ENCODE assay signal across 14 cellular contexts in genomic region chr1:182752077-182752826, GRCh38. TPM values are rescaled to one million over a fixed set of nuclear protein-coding genes. Genes with fewer than 3 reads are reported as not detected.
DNase-seq lines count a peak whose midpoint lies in the region; ATAC-seq, FAIRE-seq and TF ChIP-seq lines count a peak whose summit lies in the region.
"Had no signal": no experiment of that assay in that cellular context is flagged by ENCODE, and none has a peak within 500 bp of the region (broad histone marks: within the 10 kb centered on the region; RNA-seq: fewer than 3 reads in every experiment).

No MANE protein-coding gene starts in this region.

- no peak for ATAC-seq in left colon
- ATAC-seq in HG03159 (IDR thresholded peaks at IDR 0.05; ENCODE audit: unreplicated experiment), result no peak
- ATAC-seq: K562, lower lobe of right lung had no signal

- DNase-seq in A172 (ENCODE audit: low spot score) (peak; percentile 92), H54 (ENCODE audit: insufficient read length, low spot score) (peak; percentile 16), fibroblast of mammary gland (ENCODE audit: low read depth) (peak; percentile 61), middle frontal gyrus (ENCODE audit: extremely low spot score, low spot score) (peak; percentile 7), left colon (no peak), NCI-H526 (lab: John Stamatoyannopoulos, UW) (no peak), SHP77 treated with DMSO at 0.1 percent for 48 hours (lab: John Stamatoyannopoulos, UW) (no peak)
- DNase-seq: activated CD4-positive, alpha-beta T cell treated with anti-CD3 and anti-CD28 coated beads, Interleukin-2, amount 50 U/mL, for 4 hours; aorta; effector CD8-positive, alpha-beta T cell; lower lobe of right lung; NCI-H526 treated with DMSO at 0.1 percent for 48 hours had no signal

- no peak for TF ChIP-seq CTCF in fibroblast of mammary gland (conservative IDR thresholded peaks at IDR 0.05; ENCODE audit: control insufficient read depth, insufficient read depth, low read depth, low read length)

- intact Hi-C loops in left colon (cut with DNase I, micrococcal nuclease), result no loop called here

- no peak for FAIRE-seq in H54 (lab: Jason Lieb, UNC)
- FAIRE-seq: K562 had no signal

- H3K4me3 ChIP-seq in fibroblast of mammary gland (ENCODE audit: control insufficient read depth, low read depth, low read length), result no peak overlapping the region
- H3K4me3 ChIP-seq: K562, lower lobe of right lung had no signal

- TF ChIP-seq POLR2A in H54 (IDR thresholded peaks at IDR 0.05; ENCODE audit: low read depth, low read length), result no peak

RNA-seq across cellular contexts. Expression of gene NPL, which starts 37.3 kb away (rescaled TPM):
- 1.9 and 3.8 TPM in 2 replicates for total RNA-seq in A172 (2014; rRNA removed; shearing (Covaris generic))
- 10 to 100 TPM in 1 of 2 donors, 1 to 10 TPM in 1; 9.4 to 15.4 TPM for total RNA-seq in left colon

Comparison
In these comparisons a context has a peak if more than half of its experiments do, and no peak if none do; other contexts are left out.
1. DNase-seq: peak in A172 (single experiment), H54 (single experiment), fibroblast of mammary gland (single experiment) and middle frontal gyrus (single experiment); none in left colon (0 of 2), NCI-H526 (0 of 2) and SHP77 treated with DMSO at 0.1 percent for 48 hours (single experiment).